Comparison of ENCODE assay signal across 19 cellular contexts in the genomic region with DNA sequence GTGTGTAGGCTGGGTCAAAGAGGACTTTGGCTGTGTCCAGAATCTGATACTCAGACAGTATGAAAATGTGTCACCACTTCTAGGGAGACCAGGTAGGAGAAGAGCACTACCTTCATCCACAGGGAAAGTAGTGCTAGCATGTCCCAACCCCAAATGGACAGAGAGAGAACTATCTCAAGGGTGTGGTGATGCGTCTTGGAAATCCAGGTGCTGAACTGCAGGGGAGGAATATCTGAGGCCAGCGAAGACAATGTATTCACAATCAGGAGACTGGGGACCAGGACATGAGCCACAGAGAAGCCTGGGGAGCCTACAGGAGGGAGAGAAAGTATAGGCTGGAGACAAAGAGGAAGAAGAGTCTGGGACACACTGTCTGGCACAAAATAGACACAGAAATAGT.
DNase-seq lines count a peak whose midpoint lies in the region; ATAC-seq, FAIRE-seq and TF ChIP-seq lines count a peak whose summit lies in the region.
"Had no signal": no experiment of that assay in that cellular context is flagged by ENCODE, and none has a peak within 500 bp of the region (broad histone marks: within the 10 kb centered on the region; RNA-seq: fewer than 3 reads in every experiment).

No MANE protein-coding gene starts in this region.

- no peak overlapping the region for H3K4me3 ChIP-seq in endodermal cell (ENCODE audit: low read length)
- H3K4me3 ChIP-seq: GM23248, HAP-1 had no signal

- H3K27ac Mint-ChIP-seq in natural killer cell (no peak overlapping the region), endodermal cell (no peak overlapping the region), chondrocyte (ENCODE audit: unreplicated experiment) (no peak overlapping the region)
- no peak overlapping the region for H3K27ac Mint-ChIP-seq in natural killer cell treated with Interleukin-12 subunit alpha and Interleukin-12 subunit beta and Interleukin-15 and Interleukin-18, amount 100 ng/mL, for 72 hours
- H3K27ac Mint-ChIP-seq: CD4-positive, alpha-beta memory T cell had no signal

- H3K4me1 ChIP-seq in endodermal cell (ENCODE audit: control insufficient read depth, insufficient read depth, low read length): no peaks in the 10 kb centered on the region
- H3K4me1 ChIP-seq: HAP-1 had no signal

- no peak for TF ChIP-seq CTCF in natural killer cell (IDR thresholded peaks at IDR 0.05)
- no peak for TF ChIP-seq CTCF in endodermal cell (conservative IDR thresholded peaks at IDR 0.05)
- TF ChIP-seq CTCF in chondrocyte (IDR thresholded peaks at IDR 0.05): no peak
- no peak for TF ChIP-seq CTCF in D721Med (IDR thresholded peaks at IDR 0.05; ENCODE audit: insufficient read depth, missing control alignments)

- no peaks in the 10 kb centered on the region for H3K9me3 ChIP-seq in endodermal cell (ENCODE audit: control insufficient read depth, low read length)
- H3K9me3 ChIP-seq: HAP-1 had no signal

- intact Hi-C loops in natural killer cell (cut with micrococcal nuclease): no loop called here

- H3K4me3 Mint-ChIP-seq in natural killer cell (peak overlapping the region; percentile 11), endodermal cell (no peak overlapping the region), chondrocyte (ENCODE audit: unreplicated experiment) (no peak overlapping the region)
- no peak overlapping the region for H3K4me3 Mint-ChIP-seq in natural killer cell treated with Interleukin-12 subunit alpha and Interleukin-12 subunit beta and Interleukin-15 and Interleukin-18, amount 100 ng/mL, for 72 hours
- H3K4me3 Mint-ChIP-seq: CD4-positive, alpha-beta memory T cell had no signal

- H3K9me3 Mint-ChIP-seq in natural killer cell: peaks cover 4 to 7% of the 10 kb centered on the region in 2 donors
- H3K9me3 Mint-ChIP-seq in natural killer cell treated with Interleukin-12 subunit alpha and Interleukin-12 subunit beta and Interleukin-15 and Interleukin-18, amount 100 ng/mL, for 72 hours: peaks cover 9% of the 10 kb centered on the region
- H3K9me3 Mint-ChIP-seq in endodermal cell: no peaks in the 10 kb centered on the region
- no peaks in the 10 kb centered on the region for H3K9me3 Mint-ChIP-seq in chondrocyte (ENCODE audit: low read depth)

- no peak overlapping the region for H3K27ac ChIP-seq in endodermal cell (ENCODE audit: low read depth, low read length)
- H3K27ac ChIP-seq: GM23248 had no signal

- no peak for TF ChIP-seq POLR2A in GM12892 (IDR thresholded peaks at IDR 0.05; ENCODE audit: low read depth, low read length)

- H3K36me3 Mint-ChIP-seq in natural killer cell (no peaks in the 10 kb centered on the region), endodermal cell (ENCODE audit: low read depth) (no peaks in the 10 kb centered on the region), chondrocyte (ENCODE audit: low read depth) (no peaks in the 10 kb centered on the region)
- H3K36me3 Mint-ChIP-seq in natural killer cell treated with Interleukin-12 subunit alpha and Interleukin-12 subunit beta and Interleukin-15 and Interleukin-18, amount 100 ng/mL, for 72 hours: no peaks in the 10 kb centered on the region
- H3K36me3 Mint-ChIP-seq: CD4-positive, alpha-beta memory T cell had no signal

- no peak overlapping the region for H3K9ac ChIP-seq in endodermal cell (ENCODE audit: extremely low read depth, low read length, poor library complexity, severe bottlenecking)
- H3K9ac ChIP-seq: GM23248 had no signal

- WGBS in endodermal cell (ENCODE audit: insufficient coverage in 1 of 2, insufficient read length in 1 of 2), 2 experiments: 91 to 92% methylated on average over 2 of the region's 2 CpGs

- H3K4me1 Mint-ChIP-seq in natural killer cell (peaks cover 8 to 9% of the 10 kb centered on the region in 2 donors), endodermal cell (peaks cover 12% of the 10 kb centered on the region), chondrocyte (ENCODE audit: low read depth) (peaks cover 2% of the 10 kb centered on the region)
- peaks cover 0 to 7% of the 10 kb centered on the region in 2 donors for H3K4me1 Mint-ChIP-seq in natural killer cell treated with Interleukin-12 subunit alpha and Interleukin-12 subunit beta and Interleukin-15 and Interleukin-18, amount 100 ng/mL, for 72 hours (ENCODE audit: low read depth in 2 of 2)
- H3K4me1 Mint-ChIP-seq: CD4-positive, alpha-beta memory T cell had no signal

- H3K36me3 ChIP-seq in endodermal cell (ENCODE audit: control insufficient read depth, insufficient read depth, low read length): no peaks in the 10 kb centered on the region
- H3K36me3 ChIP-seq: HAP-1 had no signal

- no peak for ATAC-seq in natural killer cell
- ATAC-seq in natural killer cell treated with Interleukin-12 subunit alpha and Interleukin-12 subunit beta and Interleukin-15 and Interleukin-18, amount 100 ng/mL, for 72 hours: no peak

- no peaks in the 10 kb centered on the region for H3K27me3 ChIP-seq in endodermal cell (ENCODE audit: control insufficient read depth, insufficient read depth, low read length, poor library complexity, severe bottlenecking)

- DNase-seq in natural killer cell (no peak), GM12892 (ENCODE audit: insufficient read length) (no peak), endodermal cell (peak; percentile 20), chondrocyte (ENCODE audit: low spot score) (no peak), D721Med (ENCODE audit: insufficient read length, low spot score) (no peak)
- no peak for DNase-seq in natural killer cell treated with Interleukin-12 subunit alpha and Interleukin-12 subunit beta and Interleukin-15 and Interleukin-18, amount 100 ng/mL, for 72 hours (ENCODE audit: low spot score)
- DNase-seq in NK-92 treated with Interleukin-12 subunit alpha and Interleukin-12 subunit beta, amount 100 ng/mL, for 24 hours (lab: John Stamatoyannopoulos, UW): no peak
- DNase-seq: 8988T; C1 segment of cervical spinal cord; Calu3; CD4-positive, alpha-beta memory T cell; COR-L47; DMS153; DND-41; GM23248 had no signal

- H3K27me3 Mint-ChIP-seq in natural killer cell (ENCODE audit: low read depth in 2 of 2): no peaks in the 10 kb centered on the region
- no peaks in the 10 kb centered on the region for H3K27me3 Mint-ChIP-seq in natural killer cell treated with Interleukin-12 subunit alpha and Interleukin-12 subunit beta and Interleukin-15 and Interleukin-18, amount 100 ng/mL, for 72 hours
- peaks cover 8% of the 10 kb centered on the region for H3K27me3 Mint-ChIP-seq in endodermal cell (ENCODE audit: insufficient read depth)
- H3K27me3 Mint-ChIP-seq in chondrocyte (ENCODE audit: low read depth): no peaks in the 10 kb centered on the region
- H3K27me3 Mint-ChIP-seq: CD4-positive, alpha-beta memory T cell had no signal

- FAIRE-seq in GM12892 (lab: Jason Lieb, UNC) (peak; percentile 36), D721Med (lab: Jason Lieb, UNC) (no peak)
- FAIRE-seq: G401.6, H54 had no signal

TF ChIP-seq in PFSK-1, 5 proteins besides CTCF, POLR2A, EP300 and RAD21:
- TF ChIP-seq POLR2AphosphoS5 (IDR thresholded peaks at IDR 0.05; ENCODE audit: low read depth, low read length) (no peak), REST (IDR thresholded peaks at IDR 0.05; ENCODE audit: insufficient read depth in 1 of 2, low read depth in 2 of 2, low read length in 2 of 2) (peak; percentile 46 to 80; a peak in 3 of 4 replicates)
TF ChIP-seq in PFSK-1: peak in this region for 1.
